In the genomic region with DNA sequence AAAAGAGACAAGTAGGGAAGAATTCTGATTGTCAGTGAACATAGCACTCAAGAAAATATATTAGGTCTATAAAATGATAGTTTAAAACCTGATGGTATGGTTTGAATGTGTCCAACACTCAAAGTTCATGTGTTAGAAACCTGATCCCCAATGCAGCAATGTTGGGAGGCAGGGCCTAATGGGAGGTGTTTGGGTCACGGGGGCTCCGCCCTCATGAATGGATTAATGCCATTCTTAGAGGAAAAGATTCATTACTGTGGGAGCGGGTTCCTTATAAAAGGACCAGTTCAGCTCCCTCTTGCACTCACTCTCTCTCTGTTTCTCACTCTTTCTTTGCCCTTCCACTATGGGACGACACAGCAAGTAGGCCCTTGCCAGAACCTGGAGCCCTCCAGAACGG, we compare ENCODE assay signal across 22 cellular contexts. TPM values are rescaled to one million over a fixed set of nuclear protein-coding genes. Genes with fewer than 3 reads are reported as not detected.
"Had no signal": no experiment of that assay in that cellular context is flagged by ENCODE, and none has a peak within 500 bp of the region (broad histone marks: within the 10 kb centered on the region; RNA-seq: fewer than 3 reads in every experiment).

No MANE protein-coding gene starts in this region.

- H3K4me1 ChIP-seq: foreskin keratinocyte, right lobe of liver had no signal

- H3K9me3 ChIP-seq: mucosa of descending colon, right lobe of liver, tibial artery had no signal

- H3K27me3 Mint-ChIP-seq: activated CD4-positive, alpha-beta memory T cell treated with anti-CD3 and anti-CD28 coated beads, Interleukin-2, amount 10 ng/mL, durations not matched to agents 7 days and 5 days; stimulated activated naive CD8-positive, alpha-beta T cell treated with anti-CD3 and anti-CD28 coated beads, Interleukin-15, amount 100 ng/mL, for 72 hours had no signal

- H3K36me3 Mint-ChIP-seq: activated naive CD4-positive, alpha-beta T cell treated with anti-CD3 and anti-CD28 coated beads, Interleukin-2, amount 10 ng/mL, durations not matched to agents 7 days and 5 days; stimulated activated effector memory CD8-positive, alpha-beta T cell treated with anti-CD3 and anti-CD28 coated beads, Interleukin-12 subunit alpha, Interleukin-12 subunit beta, amount 100 ng/mL, for 72 hours had no signal

- H3K27me3 ChIP-seq: foreskin keratinocyte, right lobe of liver, tibial artery had no signal

- ATAC-seq: activated T-cell treated with anti-CD3 and anti-CD28 coated beads, Interleukin-2, amount 50 U/mL, for 72 hours; left ventricle myocardium superior; mucosa of descending colon; right lobe of liver; stimulated activated effector memory CD8-positive, alpha-beta T cell treated with anti-CD3 and anti-CD28 coated beads, Interleukin-12 subunit alpha, Interleukin-12 subunit beta, amount 100 ng/mL, for 72 hours; stimulated activated naive CD8-positive, alpha-beta T cell treated with anti-CD3 and anti-CD28 coated beads, Interleukin-15, amount 100 ng/mL, for 72 hours had no signal

- H3K4me3 Mint-ChIP-seq: activated CD4-positive, alpha-beta memory T cell treated with anti-CD3 and anti-CD28 coated beads, Interleukin-2, amount 10 ng/mL, durations not matched to agents 7 days and 5 days; activated CD4-positive, alpha-beta T cell treated with anti-CD3 and anti-CD28 coated beads, Interleukin-2, amount 10 ng/mL, durations not matched to agents 24 days and 14 days; activated naive CD4-positive, alpha-beta T cell treated with anti-CD3 and anti-CD28 coated beads, Interleukin-2, amount 10 ng/mL, durations not matched to agents 7 days and 5 days; activated T-cell treated with anti-CD3 and anti-CD28 coated beads, Interleukin-2, amount 50 U/mL, for 72 hours; stimulated activated effector memory CD8-positive, alpha-beta T cell treated with anti-CD3 and anti-CD28 coated beads, Interleukin-12 subunit alpha, Interleukin-12 subunit beta, amount 100 ng/mL, for 72 hours; stimulated activated naive CD8-positive, alpha-beta T cell treated with anti-CD3 and anti-CD28 coated beads, Interleukin-15, amount 100 ng/mL, for 72 hours had no signal

- H3K4me3 ChIP-seq: coronary artery, mucosa of descending colon, right lobe of liver, tibial artery had no signal

- DNase-seq: activated CD4-positive, alpha-beta memory T cell treated with anti-CD3 and anti-CD28 coated beads, Interleukin-2, amount 10 ng/mL, durations not matched to agents 7 days and 5 days; activated CD4-positive, alpha-beta T cell treated with anti-CD3 and anti-CD28 coated beads, Interleukin-2, amount 10 ng/mL, durations not matched to agents 24 days and 14 days; activated CD4-positive, CD25-positive, alpha-beta regulatory T cell; activated effector memory CD4-positive, alpha-beta T cell treated with Interleukin-2 at 50 U/mL for 16 hours; activated naive CD4-positive, alpha-beta T cell treated with anti-CD3 and anti-CD28 coated beads, Interleukin-2, amount 10 ng/mL, durations not matched to agents 7 days and 5 days; activated T-cell treated with anti-CD3 and anti-CD28 coated beads, Interleukin-2, amount 50 U/mL, for 72 hours; cerebellar nuclear complex; left ventricle myocardium superior; mucosa of descending colon; nucleus accumbens; posterior cingulate gyrus; right lobe of liver; small intestine; stimulated activated CD4-positive, alpha-beta T cell treated with anti-CD3 and anti-CD28 coated beads, Interleukin-2, amount 100 ng/mL, for 24 hours; stimulated activated naive CD8-positive, alpha-beta T cell treated with anti-CD3 and anti-CD28 coated beads, Interleukin-15, amount 100 ng/mL, for 72 hours; T-helper 9 cell; tibial artery had no signal

- FAIRE-seq: small intestine had no signal

- H3K27ac ChIP-seq: coronary artery, epithelial cell of prostate, foreskin keratinocyte, right lobe of liver, tibial artery had no signal

- H3K27ac Mint-ChIP-seq: activated CD4-positive, alpha-beta memory T cell treated with anti-CD3 and anti-CD28 coated beads, Interleukin-2, amount 10 ng/mL, durations not matched to agents 7 days and 5 days; activated CD4-positive, alpha-beta T cell treated with anti-CD3 and anti-CD28 coated beads, Interleukin-2, amount 10 ng/mL, durations not matched to agents 24 days and 14 days; activated naive CD4-positive, alpha-beta T cell treated with anti-CD3 and anti-CD28 coated beads, Interleukin-2, amount 10 ng/mL, durations not matched to agents 7 days and 5 days; activated T-cell treated with anti-CD3 and anti-CD28 coated beads, Interleukin-2, amount 50 U/mL, for 72 hours; stimulated activated effector memory CD8-positive, alpha-beta T cell treated with anti-CD3 and anti-CD28 coated beads, Interleukin-12 subunit alpha, Interleukin-12 subunit beta, amount 100 ng/mL, for 72 hours had no signal

- H3K36me3 ChIP-seq: right lobe of liver, tibial artery had no signal

- H3K9me3 Mint-ChIP-seq: activated CD4-positive, alpha-beta memory T cell treated with anti-CD3 and anti-CD28 coated beads, Interleukin-2, amount 10 ng/mL, durations not matched to agents 7 days and 5 days; activated CD4-positive, alpha-beta T cell treated with anti-CD3 and anti-CD28 coated beads, Interleukin-2, amount 10 ng/mL, durations not matched to agents 24 days and 14 days; activated naive CD4-positive, alpha-beta T cell treated with anti-CD3 and anti-CD28 coated beads, Interleukin-2, amount 10 ng/mL, durations not matched to agents 7 days and 5 days; activated T-cell treated with anti-CD3 and anti-CD28 coated beads, Interleukin-2, amount 50 U/mL, for 72 hours; stimulated activated effector memory CD8-positive, alpha-beta T cell treated with anti-CD3 and anti-CD28 coated beads, Interleukin-12 subunit alpha, Interleukin-12 subunit beta, amount 100 ng/mL, for 72 hours; stimulated activated naive CD8-positive, alpha-beta T cell treated with anti-CD3 and anti-CD28 coated beads, Interleukin-15, amount 100 ng/mL, for 72 hours had no signal

- H3K4me1 Mint-ChIP-seq: activated CD4-positive, alpha-beta memory T cell treated with anti-CD3 and anti-CD28 coated beads, Interleukin-2, amount 10 ng/mL, durations not matched to agents 7 days and 5 days; activated CD4-positive, alpha-beta T cell treated with anti-CD3 and anti-CD28 coated beads, Interleukin-2, amount 10 ng/mL, durations not matched to agents 24 days and 14 days; activated naive CD4-positive, alpha-beta T cell treated with anti-CD3 and anti-CD28 coated beads, Interleukin-2, amount 10 ng/mL, durations not matched to agents 7 days and 5 days; stimulated activated naive CD8-positive, alpha-beta T cell treated with anti-CD3 and anti-CD28 coated beads, Interleukin-15, amount 100 ng/mL, for 72 hours had no signal

RNA-seq across cellular contexts. Expression of gene SLC47A1, which starts 41.5 kb away (rescaled TPM):
- total RNA-seq: activated CD4-positive, alpha-beta T cell treated with anti-CD3 and anti-CD28 coated beads, Interleukin-2, amount 10 ng/mL, durations not matched to agents 24 days and 14 days had no signal
- polyA plus RNA-seq: neural cell had no signal
